ENCODE assay signal across 10 cellular contexts in genomic region chr6:164109770-164110140, GRCh38.
DNase-seq lines count a peak whose midpoint lies in the region; ATAC-seq and TF ChIP-seq lines count a peak whose summit lies in the region.
"Had no signal": no experiment of that assay in that cellular context is flagged by ENCODE, and none has a peak within 500 bp of the region (broad histone marks: within the 10 kb centered on the region; RNA-seq: fewer than 3 reads in every experiment).

No MANE protein-coding gene starts in this region.

- no peaks in the 10 kb centered on the region for H4K20me1 ChIP-seq in SK-N-SH (ENCODE audit: insufficient read depth)

- TF ChIP-seq POLR2A in upper lobe of left lung (IDR thresholded peaks at IDR 0.05): no peak

- H3K9me3 ChIP-seq in SK-N-SH (no peaks in the 10 kb centered on the region), ascending aorta (no peaks in the 10 kb centered on the region), upper lobe of left lung (no peaks in the 10 kb centered on the region)

- H3K79me2 ChIP-seq in SK-N-SH (ENCODE audit: insufficient read depth): no peaks in the 10 kb centered on the region

- TF ChIP-seq RAD21 in SK-N-SH (IDR thresholded peaks at IDR 0.05; ENCODE audit: low read length): peak; percentile 17; the same call in 1 of the 2 replicates

- CTCF ChIA-PET in SK-N-SH (lab: Yijun Ruan, JAX): interaction anchor here (1.2 to 1.7 kb wide), 3 partner anchors 11 to 53 kb away, joined by 3 to 7 read pairs (median 3); no protein-coding TSS in a partner anchor

- POLR2A ChIA-PET in SK-N-SH (lab: Yijun Ruan, JAX): no interaction called here

- TF ChIP-seq EP300 in SK-N-SH (IDR thresholded peaks at IDR 0.05; ENCODE audit: borderline replicate concordance in 1 of 2, low read depth in 1 of 2, low read length in 1 of 2) (no peak), upper lobe of left lung (IDR thresholded peaks at IDR 0.05) (no peak)

- no peaks in the 10 kb centered on the region for H3K27me3 ChIP-seq in SK-N-SH (ENCODE audit: insufficient read depth)
- no peaks in the 10 kb centered on the region for H3K27me3 ChIP-seq in ascending aorta
- no peaks in the 10 kb centered on the region for H3K27me3 ChIP-seq in upper lobe of left lung

- WGBS in SK-N-SH (ENCODE audit: low lambda C conversion rate): 35% methylated on average over 6 of the region's 6 CpGs
- WGBS in upper lobe of left lung, 2 donors: 35 to 37% methylated on average over 6 of the region's 6 CpGs

- H3K27ac ChIP-seq in SK-N-SH (ENCODE audit: low read depth in 2 of 2, low read length in 1 of 2): no peak overlapping the region
- H3K27ac ChIP-seq in ascending aorta: peak overlapping the region in 1 of 2 donors; percentile 57
- peak overlapping the region; percentile 13 to 67 (median 48) for H3K27ac ChIP-seq in upper lobe of left lung

- no peaks in the 10 kb centered on the region for H3F3A ChIP-seq in SK-N-SH (replicated peaks; ENCODE audit: insufficient read depth)

- H3K4me1 ChIP-seq in SK-N-SH (ENCODE audit: control insufficient read depth in 1 of 2, insufficient read depth in 2 of 2, low read depth in 1 of 2, low read length in 1 of 2): no peaks in the 10 kb centered on the region; a peak in 1 of 4 replicates
- H3K4me1 ChIP-seq in ascending aorta: peaks cover 0 to 2% of the 10 kb centered on the region in 2 donors
- peaks cover 0 to 17% (median 16%) of the 10 kb centered on the region in 4 donors for H3K4me1 ChIP-seq in upper lobe of left lung

- TF ChIP-seq CTCF in SK-N-SH (IDR thresholded peaks at IDR 0.05) (peak; percentile 21; the same call in 1 of the 2 replicates), ascending aorta (IDR thresholded peaks at IDR 0.05) (peak; percentile 25 to 60 (median 45)), upper lobe of left lung (IDR thresholded peaks at IDR 0.05) (peak; percentile 16 to 41 (median 21))

- H3K4me3 ChIP-seq in SK-N-SH (ENCODE audit: low read depth in 2 of 2, low read length in 1 of 2) (no peak overlapping the region), ascending aorta (peak overlapping the region in 1 of 2 donors; percentile 26), upper lobe of left lung (peak overlapping the region in 3 of 4 donors; percentile 8 to 18 (median 15))

- no peak overlapping the region for H3K4me2 ChIP-seq in SK-N-SH

- no peaks in the 10 kb centered on the region for H3K9me2 ChIP-seq in SK-N-SH

- H3K36me3 ChIP-seq in SK-N-SH (replicated peaks in 1 of 2; ENCODE audit: control insufficient read depth in 1 of 2, insufficient read depth in 2 of 2, low read length in 1 of 2): no peaks in the 10 kb centered on the region
- H3K36me3 ChIP-seq in ascending aorta: no peaks in the 10 kb centered on the region
- H3K36me3 ChIP-seq in upper lobe of left lung: no peaks in the 10 kb centered on the region

- intact Hi-C loops in ascending aorta (cut with DNase I): no loop called here

- ATAC-seq in SK-N-SH treated with all-trans-retinoic acid at 6 μM for 48 hours (no peak), upper lobe of left lung (ENCODE audit: low FRiP score in 2 of 2) (peak in 1 of 2 donors; percentile 51)
- ATAC-seq: activated T-helper 17 cell treated with anti-CD3 and anti-CD28 coated beads, Interleukin-2, amount 50 U/mL, for 72 hours had no signal

- no peak overlapping the region for H3K9ac ChIP-seq in SK-N-SH

- DNase-seq in SK-N-SH: no peak
- no peak for DNase-seq in ascending aorta (ENCODE audit: low spot score in 2 of 2)
- peak; percentile 67 for DNase-seq in iPS-NIHi7 (ENCODE audit: extremely low spot score)
- peak in 1 of 2 donors; percentile 33 for DNase-seq in upper lobe of left lung
- DNase-seq in stimulated activated CD4-positive, alpha-beta T cell treated with anti-CD3 and anti-CD28 coated beads, Interleukin-1b, Interleukin-23, amount 100 ng/mL, for 48 hours: no peak
- DNase-seq in activated CD4-positive, alpha-beta T cell treated with anti-CD3 and anti-CD28 coated beads, Interleukin-2, amount 50 U/mL, for 4 hours: no peak
- no peak for DNase-seq in NCI-H1930 (lab: John Stamatoyannopoulos, UW)
- DNase-seq: NCI-H187 had no signal

- no peak overlapping the region for H2AFZ ChIP-seq in SK-N-SH (ENCODE audit: low read depth)

TF ChIP-seq in SK-N-SH, 30 proteins besides CTCF, POLR2A, EP300 and RAD21 (continues in another document):
- TF ChIP-seq, protein P1, sequence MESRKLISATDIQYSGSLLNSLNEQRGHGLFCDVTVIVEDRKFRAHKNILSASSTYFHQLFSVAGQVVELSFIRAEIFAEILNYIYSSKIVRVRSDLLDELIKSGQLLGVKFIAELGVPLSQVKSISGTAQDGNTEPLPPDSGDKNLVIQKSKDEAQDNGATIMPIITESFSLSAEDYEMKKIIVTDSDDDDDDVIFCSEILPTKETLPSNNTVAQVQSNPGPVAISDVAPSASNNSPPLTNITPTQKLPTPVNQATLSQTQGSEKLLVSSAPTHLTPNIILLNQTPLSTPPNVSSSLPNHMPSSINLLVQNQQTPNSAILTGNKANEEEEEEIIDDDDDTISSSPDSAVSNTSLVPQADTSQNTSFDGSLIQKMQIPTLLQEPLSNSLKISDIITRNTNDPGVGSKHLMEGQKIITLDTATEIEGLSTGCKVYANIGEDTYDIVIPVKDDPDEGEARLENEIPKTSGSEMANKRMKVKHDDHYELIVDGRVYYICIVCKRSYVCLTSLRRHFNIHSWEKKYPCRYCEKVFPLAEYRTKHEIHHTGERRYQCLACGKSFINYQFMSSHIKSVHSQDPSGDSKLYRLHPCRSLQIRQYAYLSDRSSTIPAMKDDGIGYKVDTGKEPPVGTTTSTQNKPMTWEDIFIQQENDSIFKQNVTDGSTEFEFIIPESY (IDR thresholded peaks at IDR 0.05; ENCODE audit: borderline replicate concordance, low read depth): no peak
- TF ChIP-seq CHD2 (IDR thresholded peaks at IDR 0.05; ENCODE audit: low read length, partially characterized antibody) (no peak), FOXM1 (IDR thresholded peaks at IDR 0.05; ENCODE audit: low read depth) (no peak), NRF1 (IDR thresholded peaks at IDR 0.05; ENCODE audit: low read depth, low read length) (no peak)

TF ChIP-seq in SK-N-SH treated with all-trans-retinoic acid at 6 μM for 48 hours, 23 proteins besides CTCF, POLR2A, EP300 and RAD21:
- TF ChIP-seq ESRRG (CRISPR knock-in tag; IDR thresholded peaks at IDR 0.05) (no peak), TCF4 (CRISPR knock-in tag; IDR thresholded peaks at IDR 0.05; ENCODE audit: borderline replicate concordance) (no peak), GLIS3 (CRISPR knock-in tag; IDR thresholded peaks at IDR 0.05) (no peak), ZNF8 (CRISPR knock-in tag; IDR thresholded peaks at IDR 0.05) (no peak), ZNF565 (CRISPR knock-in tag; conservative IDR thresholded peaks at IDR 0.05; ENCODE audit: low read depth) (no peak), ZNF70 (CRISPR knock-in tag; IDR thresholded peaks at IDR 0.05) (no peak), ZFP30 (CRISPR knock-in tag; IDR thresholded peaks at IDR 0.05) (no peak), PATZ1 (CRISPR knock-in tag; IDR thresholded peaks at IDR 0.05; ENCODE audit: borderline replicate concordance) (no peak), PPARA (CRISPR knock-in tag; IDR thresholded peaks at IDR 0.05; ENCODE audit: borderline replicate concordance) (no peak), CREB5 (CRISPR knock-in tag; IDR thresholded peaks at IDR 0.05; ENCODE audit: low read depth) (no peak)
- TF ChIP-seq, protein P2, sequence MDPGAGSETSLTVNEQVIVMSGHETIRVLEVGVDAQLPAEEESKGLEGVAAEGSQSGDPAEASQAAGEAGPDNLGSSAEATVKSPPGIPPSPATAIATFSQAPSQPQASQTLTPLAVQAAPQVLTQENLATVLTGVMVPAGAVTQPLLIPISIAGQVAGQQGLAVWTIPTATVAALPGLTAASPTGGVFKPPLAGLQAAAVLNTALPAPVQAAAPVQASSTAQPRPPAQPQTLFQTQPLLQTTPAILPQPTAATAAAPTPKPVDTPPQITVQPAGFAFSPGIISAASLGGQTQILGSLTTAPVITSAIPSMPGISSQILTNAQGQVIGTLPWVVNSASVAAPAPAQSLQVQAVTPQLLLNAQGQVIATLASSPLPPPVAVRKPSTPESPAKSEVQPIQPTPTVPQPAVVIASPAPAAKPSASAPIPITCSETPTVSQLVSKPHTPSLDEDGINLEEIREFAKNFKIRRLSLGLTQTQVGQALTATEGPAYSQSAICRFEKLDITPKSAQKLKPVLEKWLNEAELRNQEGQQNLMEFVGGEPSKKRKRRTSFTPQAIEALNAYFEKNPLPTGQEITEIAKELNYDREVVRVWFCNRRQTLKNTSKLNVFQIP (CRISPR knock-in tag; IDR thresholded peaks at IDR 0.05; ENCODE audit: borderline replicate concordance, low read depth): no peak
TF ChIP-seq in SK-N-SH treated with all-trans-retinoic acid at 6 μM for 48 hours: peak in this region for 0.

Comparison
In these comparisons a context has a peak if more than half of its experiments do, and no peak if none do; other contexts are left out.
1. H3K27ac ChIP-seq: peak in upper lobe of left lung (4 of 4); none in SK-N-SH (0 of 2).
2. H3K4me3 ChIP-seq: peak in upper lobe of left lung (3 of 4); none in SK-N-SH (0 of 2).
3. Peak in every context shown above with its lines, with median percentiles within 50 percentile points of each other: CTCF ChIP-seq.